Comparison of ENCODE assay signal across 19 cellular contexts in genomic region chr21:44093761-44094160, GRCh38. TPM values are rescaled to one million over a fixed set of nuclear protein-coding genes. Genes with fewer than 3 reads are reported as not detected.
DNase-seq lines count a peak whose midpoint lies in the region; ATAC-seq and TF ChIP-seq lines count a peak whose summit lies in the region.
"Had no signal": no experiment of that assay in that cellular context is flagged by ENCODE, and none has a peak within 500 bp of the region (broad histone marks: within the 10 kb centered on the region; RNA-seq: fewer than 3 reads in every experiment).

No MANE protein-coding gene starts in this region.

- peak; percentile 15 for DNase-seq in activated T-cell treated with anti-CD3 and anti-CD28 coated beads, Interleukin-2, amount 50 U/mL, for 24 hours
- no peak for DNase-seq in activated T-cell treated with anti-CD3 and anti-CD28 coated beads, Interleukin-2, amount 50 U/mL, for 4 hours
- DNase-seq in colonic mucosa (peak; percentile 82), type B pancreatic cell (ENCODE audit: extremely low spot score, unreplicated experiment) (peak; percentile 49), amygdala (lab: John Stamatoyannopoulos, UW) (no peak), SHP77 treated with DMSO at 0.1 percent for 48 hours (lab: John Stamatoyannopoulos, UW) (no peak)
- no peak for DNase-seq in central memory CD4-positive, alpha-beta T cell
- DNase-seq: dermis blood vessel endothelial cell; Karpas-422; NCI-H1105; NCI-H748 treated with DMSO at 0.1 percent for 48 hours; stimulated activated naive CD4-positive, alpha-beta T cell had no signal

- H3K4me1 Mint-ChIP-seq in activated T-cell treated with anti-CD3 and anti-CD28 coated beads, Interleukin-2, amount 50 U/mL, for 24 hours (ENCODE audit: low read depth): peaks cover 22% of the 10 kb centered on the region
- peaks cover 20% of the 10 kb centered on the region for H3K4me1 Mint-ChIP-seq in activated T-cell treated with anti-CD3 and anti-CD28 coated beads, Interleukin-2, amount 50 U/mL, for 4 hours (ENCODE audit: low read depth)
- H3K4me1 Mint-ChIP-seq in nephron (peaks cover 18% of the 10 kb centered on the region), type B pancreatic cell (ENCODE audit: unreplicated experiment) (no peaks in the 10 kb centered on the region)

- H3K27me3 Mint-ChIP-seq in activated T-cell treated with anti-CD3 and anti-CD28 coated beads, Interleukin-2, amount 50 U/mL, for 24 hours: no peaks in the 10 kb centered on the region
- H3K27me3 Mint-ChIP-seq in activated T-cell treated with anti-CD3 and anti-CD28 coated beads, Interleukin-2, amount 50 U/mL, for 4 hours (ENCODE audit: low read depth): no peaks in the 10 kb centered on the region
- no peaks in the 10 kb centered on the region for H3K27me3 Mint-ChIP-seq in nephron (ENCODE audit: low read depth)
- no peaks in the 10 kb centered on the region for H3K27me3 Mint-ChIP-seq in type B pancreatic cell

- no peak overlapping the region for H3K4me3 ChIP-seq in colonic mucosa
- H3K4me3 ChIP-seq: HAP-1, prostate gland had no signal

- H3K9me3 ChIP-seq in colonic mucosa: no peaks in the 10 kb centered on the region
- H3K9me3 ChIP-seq: HAP-1, prostate gland had no signal

- H3K36me3 ChIP-seq in colonic mucosa: no peaks in the 10 kb centered on the region
- H3K36me3 ChIP-seq: prostate gland had no signal

- no peak overlapping the region for H3K4me3 Mint-ChIP-seq in activated T-cell treated with anti-CD3 and anti-CD28 coated beads, Interleukin-2, amount 50 U/mL, for 24 hours
- H3K4me3 Mint-ChIP-seq in activated T-cell treated with anti-CD3 and anti-CD28 coated beads, Interleukin-2, amount 50 U/mL, for 4 hours: no peak overlapping the region
- peak overlapping the region in 1 of 3 experiments; percentile 38 for H3K4me3 Mint-ChIP-seq in nephron
- H3K4me3 Mint-ChIP-seq in type B pancreatic cell: no peak overlapping the region

- H3K9ac ChIP-seq in colonic mucosa (ENCODE audit: low read depth in 2 of 2, low read length in 2 of 2): peak overlapping the region in 1 of 2 donors; percentile 15

- H3K9me3 Mint-ChIP-seq in activated T-cell treated with anti-CD3 and anti-CD28 coated beads, Interleukin-2, amount 50 U/mL, for 24 hours: no peaks in the 10 kb centered on the region
- no peaks in the 10 kb centered on the region for H3K9me3 Mint-ChIP-seq in activated T-cell treated with anti-CD3 and anti-CD28 coated beads, Interleukin-2, amount 50 U/mL, for 4 hours
- H3K9me3 Mint-ChIP-seq in nephron (no peaks in the 10 kb centered on the region), type B pancreatic cell (no peaks in the 10 kb centered on the region)

- H3K4me1 ChIP-seq in colonic mucosa: peaks cover 11% of the 10 kb centered on the region
- H3K4me1 ChIP-seq: HAP-1, prostate gland had no signal

- peaks cover 57% of the 10 kb centered on the region for H3K36me3 Mint-ChIP-seq in activated T-cell treated with anti-CD3 and anti-CD28 coated beads, Interleukin-2, amount 50 U/mL, for 24 hours (ENCODE audit: low read depth)
- H3K36me3 Mint-ChIP-seq in activated T-cell treated with anti-CD3 and anti-CD28 coated beads, Interleukin-2, amount 50 U/mL, for 4 hours (ENCODE audit: insufficient read depth): peaks cover 25% of the 10 kb centered on the region
- H3K36me3 Mint-ChIP-seq in nephron (ENCODE audit: low read depth) (peaks cover 35% of the 10 kb centered on the region), type B pancreatic cell (peaks cover 12% of the 10 kb centered on the region)

- no peak for TF ChIP-seq CTCF in colonic mucosa (IDR thresholded peaks at IDR 0.05)
- no peak for TF ChIP-seq CTCF in nephron (IDR thresholded peaks at IDR 0.05; ENCODE audit: unreplicated experiment in 3 of 3)
- no peak for TF ChIP-seq CTCF in type B pancreatic cell (conservative IDR thresholded peaks at IDR 0.05)

- ATAC-seq in activated T-cell treated with anti-CD3 and anti-CD28 coated beads, Interleukin-2, amount 50 U/mL, for 4 hours: no peak
- ATAC-seq: left lobe of liver, Panc1 had no signal

- no peaks in the 10 kb centered on the region for H3K27me3 ChIP-seq in colonic mucosa

- H3K27ac Mint-ChIP-seq in activated T-cell treated with anti-CD3 and anti-CD28 coated beads, Interleukin-2, amount 50 U/mL, for 24 hours: peak overlapping the region; percentile 47
- H3K27ac Mint-ChIP-seq in nephron (peak overlapping the region; percentile 58 to 92 (median 86)), type B pancreatic cell (no peak overlapping the region)

- H3K27ac ChIP-seq in colonic mucosa: peak overlapping the region; percentile 26
- H3K27ac ChIP-seq: epithelial cell of prostate, prostate gland, VCaP had no signal

- intact Hi-C loops in colonic mucosa (cut with DNase I): no loop called here

RNA-seq across cellular contexts. Expression of gene PWP2, which starts 13.4 kb away (rescaled TPM):
- 100 to 1,000 TPM in 1 of 3 donors, 10 to 100 TPM in 2; 24.6 to 145 (median 27.1) TPM for total RNA-seq in activated T-cell treated with anti-CD3 and anti-CD28 coated beads, Interleukin-2, amount 50 U/mL, for 4 hours
- total RNA-seq in colonic mucosa (1 to 10 TPM; 2.3 to 3.1 TPM), type B pancreatic cell (ENCODE audit: low replicate concordance) (5.1 and 5.8 TPM in 2 replicates)

RNA-seq across cellular contexts. Expression of gene GATD3, which starts 39.7 kb away (rescaled TPM):
- total RNA-seq in activated T-cell treated with anti-CD3 and anti-CD28 coated beads, Interleukin-2, amount 50 U/mL, for 4 hours: 10 to 100 TPM in 1 of 3 donors, 1 to 10 TPM in 2; 7.3 to 63.8 (median 9.3) TPM
- total RNA-seq in colonic mucosa: 10 to 100 TPM in 1 of 2 donors, 1 to 10 TPM in 1; 6.5 to 10.6 TPM
- 6.9 and 13.4 TPM in 2 replicates for total RNA-seq in type B pancreatic cell (ENCODE audit: low replicate concordance)

Comparison
In these comparisons a context has a peak if more than half of its experiments do, and no peak if none do; other contexts are left out.
1. DNase-seq: peak in activated T-cell treated with anti-CD3 and anti-CD28 coated beads, Interleukin-2, amount 50 U/mL, for 24 hours (single experiment), colonic mucosa (single experiment) and type B pancreatic cell (single experiment); none in activated T-cell treated with anti-CD3 and anti-CD28 coated beads, Interleukin-2, amount 50 U/mL, for 4 hours (single experiment), amygdala (0 of 56), central memory CD4-positive, alpha-beta T cell (single experiment) and SHP77 treated with DMSO at 0.1 percent for 48 hours (single experiment).